8 cellular contexts compared by ENCODE assay signal in the genomic region with DNA sequence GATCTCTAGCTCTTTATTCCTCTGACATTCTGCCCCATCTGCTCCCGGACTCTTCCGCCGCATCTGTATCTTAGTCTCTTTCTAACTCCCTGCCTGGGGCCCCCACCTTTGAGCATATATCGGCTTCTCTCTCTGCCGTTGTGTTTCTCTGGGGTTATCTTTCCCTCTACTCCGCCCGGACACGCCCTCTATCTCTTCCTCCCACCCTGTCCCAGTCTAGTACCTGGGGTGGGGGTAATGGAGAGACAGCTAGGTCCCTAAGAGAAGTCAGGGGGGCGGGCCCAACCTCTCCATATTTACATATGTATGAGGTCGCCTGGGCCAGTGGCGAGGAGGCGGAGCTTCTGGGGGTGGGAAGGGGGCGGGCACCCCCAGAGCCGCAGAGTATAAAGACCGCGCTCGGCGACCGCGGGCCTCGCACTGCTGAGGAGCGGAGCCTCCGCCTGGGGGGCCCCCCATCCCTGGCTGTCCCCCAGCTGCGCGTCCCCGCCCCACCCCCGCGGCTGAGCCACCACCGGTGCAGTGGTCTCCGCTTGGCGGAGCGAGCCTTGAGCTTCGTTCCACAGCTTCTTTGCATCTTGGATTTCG. TPM values are rescaled to one million over a fixed set of nuclear protein-coding genes. Genes with fewer than 3 reads are reported as not detected.
DNase-seq lines count a peak whose midpoint lies in the region; FAIRE-seq and TF ChIP-seq lines count a peak whose summit lies in the region.
"Had no signal": no experiment of that assay in that cellular context is flagged by ENCODE, and none has a peak within 500 bp of the region (broad histone marks: within the 10 kb centered on the region; RNA-seq: fewer than 3 reads in every experiment).

A gene with protein sequence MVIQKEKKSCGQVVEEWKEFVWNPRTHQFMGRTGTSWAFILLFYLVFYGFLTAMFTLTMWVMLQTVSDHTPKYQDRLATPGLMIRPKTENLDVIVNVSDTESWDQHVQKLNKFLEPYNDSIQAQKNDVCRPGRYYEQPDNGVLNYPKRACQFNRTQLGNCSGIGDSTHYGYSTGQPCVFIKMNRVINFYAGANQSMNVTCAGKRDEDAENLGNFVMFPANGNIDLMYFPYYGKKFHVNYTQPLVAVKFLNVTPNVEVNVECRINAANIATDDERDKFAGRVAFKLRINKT (plus strand): TSS at position 418 of the 588 bp plus-strand sequence. CDS start 593 bp downstream, outside the sequence.

- no peak within 1 kb of the TSS for H2AK5ac ChIP-seq in H1 (ENCODE audit: low read depth, low read length)

- H2BK12ac ChIP-seq in H1 (ENCODE audit: low read depth, low read length): no peak within 1 kb of the TSS

- H3K18ac ChIP-seq in H1 (ENCODE audit: extremely low read depth, low read length): peak within 1 kb of the TSS; percentile 40; the same call in 1 of the 2 replicates

- H3K14ac ChIP-seq in H1 (ENCODE audit: insufficient read length): no peak within 1 kb of the TSS

- H3K4me2 ChIP-seq in H1 (ENCODE audit: insufficient read depth in 1 of 2, low read depth in 2 of 2, low read length in 2 of 2): peak within 1 kb of the TSS; percentile 91 to 99

- H4K91ac ChIP-seq in H1 (replicated peaks; ENCODE audit: insufficient read length, low read length): no peak within 1 kb of the TSS

- no peak within 1 kb of the TSS for H4K8ac ChIP-seq in H1 (ENCODE audit: extremely low read depth, insufficient read depth, low read length)

- H3K4me1 ChIP-seq in H1 (replicated peaks in 1 of 4; ENCODE audit: control insufficient read depth in 3 of 4, insufficient read depth in 4 of 4, low read length in 3 of 4): peaks cover 0 to 12% (median 8%) of the 10 kb centered on the region in 4 experiments; a peak in 5 of 7 replicates

- H3K27ac ChIP-seq in H1 (ENCODE audit: low read depth, low read length): no peak within 1 kb of the TSS

- CTCF ChIA-PET in H1 (lab: Charles Lee; ENCODE audit: partially characterized antibody): interaction anchor here (0.6 to 18.2 kb wide), 10 partner anchors 9 to 471 kb away, joined by 3 to 211 read pairs (median 6); a partner anchor contains a TSS

- no peaks in the 10 kb centered on the region for H3K79me1 ChIP-seq in H1 (ENCODE audit: low read depth, low read length)

- H3K4me3 ChIP-seq in H1 (ENCODE audit: extremely low read depth in 1 of 4, insufficient read depth in 2 of 4, low read depth in 3 of 4, low read length in 4 of 4): peak within 1 kb of the TSS; percentile 43 to 87 (median 63)

- POLR2A ChIA-PET in H1 (lab: Charles Lee; ENCODE audit: partially characterized antibody): interaction anchor here (0.6 to 79.4 kb wide), 15 partner anchors 10 to 523 kb away, joined by 3 to 2272 read pairs (median 5); a partner anchor contains a TSS

- no peaks in the 10 kb centered on the region for H3K9me3 ChIP-seq in H1 (ENCODE audit: insufficient read depth in 2 of 2, low read depth in 1 of 2, low read length in 1 of 2)

- H4K20me1 ChIP-seq in H1 (replicated peaks in 1 of 2; ENCODE audit: control insufficient read depth in 1 of 2, insufficient read depth in 2 of 2, low read length in 2 of 2): peaks cover 0 to 3% of the 10 kb centered on the region in 2 experiments

- no peak within 1 kb of the TSS for H3K56ac ChIP-seq in H1 (replicated peaks; ENCODE audit: insufficient read length, low read depth, low read length)

- TF ChIP-seq POLR2A in H1 (IDR thresholded peaks at IDR 0.05; ENCODE audit: control extremely low read depth in 1 of 2, low read depth in 2 of 2, low read length in 2 of 2): peak in 1 of 2 experiments; percentile 81; a peak in 2 of 3 replicates

- TF ChIP-seq CTCF in GM20000 (IDR thresholded peaks at IDR 0.05; ENCODE audit: extremely low read depth, missing control alignments) (no peak), H1 (IDR thresholded peaks at IDR 0.05; ENCODE audit: control extremely low read depth in 1 of 3, insufficient read depth in 1 of 3, low read depth in 1 of 3, low read length in 3 of 3) (no peak)

- peaks cover 15% of the 10 kb centered on the region for H3K23me2 ChIP-seq in H1 (ENCODE audit: low read depth, low read length)

- no peak within 1 kb of the TSS for H3K4ac ChIP-seq in H1 (replicated peaks; ENCODE audit: insufficient read length, low read depth, low read length)

- peak within 1 kb of the TSS; percentile 92; the same call in 1 of the 2 replicates for H2AFZ ChIP-seq in H1 (ENCODE audit: low read length)

- H2BK20ac ChIP-seq in H1 (ENCODE audit: low read length): no peak within 1 kb of the TSS

- H3K79me2 ChIP-seq in H1 (ENCODE audit: control insufficient read depth in 1 of 2, insufficient read depth in 2 of 2, low read length in 2 of 2): no peaks in the 10 kb centered on the region

- H4K5ac ChIP-seq in H1 (ENCODE audit: insufficient read length, low read depth, low read length): no peak within 1 kb of the TSS

- no peaks in the 10 kb centered on the region; a peak in 2 of 8 replicates for H3K36me3 ChIP-seq in H1 (ENCODE audit: control insufficient read depth in 2 of 4, insufficient read depth in 4 of 4, low read length in 3 of 4)

- H2BK15ac ChIP-seq in H1 (ENCODE audit: low read length): no peak within 1 kb of the TSS

- peak; percentile 89 for DNase-seq in GM20000 (ENCODE audit: low spot score)
- peak; percentile 89 for DNase-seq in NCI-H510A (lab: John Stamatoyannopoulos, UW)
- peak; percentile 78 for DNase-seq in activated CD8-positive, alpha-beta memory T cell treated with anti-CD3 and anti-CD28 coated beads, Interleukin-2, amount 50 U/mL, for 1 hour (ENCODE audit: extremely low read depth)
- DNase-seq in H1 (ENCODE audit: low read depth in 1 of 2, low spot score in 2 of 2): peak; percentile 72 to 90
- DNase-seq in midbrain (lab: John Stamatoyannopoulos, UW): peak; percentile 72
- peak; percentile 26 for DNase-seq in stimulated activated CD8-positive, alpha-beta memory T cell treated with anti-CD3 and anti-CD28 coated beads, Interleukin-15, amount 100 ng/mL, for 24 hours (ENCODE audit: low read depth)
- DNase-seq in DMS153 (lab: John Stamatoyannopoulos, UW): no peak

- TF ChIP-seq EP300 in H1 (IDR thresholded peaks at IDR 0.05; ENCODE audit: borderline replicate concordance in 1 of 2, low read depth in 2 of 2, low read length in 2 of 2): no peak

- peak within 1 kb of the TSS in 1 of 4 experiments; percentile 13; a peak in 4 of 7 replicates for H3K9ac ChIP-seq in H1 (replicated peaks in 1 of 4; ENCODE audit: extremely low read depth in 1 of 4, low read depth in 3 of 4, low read length in 3 of 4)

- FAIRE-seq in H1 (lab: Jason Lieb, UNC): peak; percentile 85

- H3K27me3 ChIP-seq in H1 (replicated peaks in 1 of 4; ENCODE audit: control insufficient read depth in 3 of 4, extremely low read depth in 1 of 4, insufficient read depth in 3 of 4, low read length in 3 of 4): peaks cover 0 to 13% (median 4%) of the 10 kb centered on the region in 4 experiments; a peak in 4 of 7 replicates

- no peak within 1 kb of the TSS for H2BK120ac ChIP-seq in H1 (replicated peaks; ENCODE audit: low read depth, low read length)

- no peak for TF ChIP-seq RAD21 in H1 (IDR thresholded peaks at IDR 0.05 in 1 of 2, conservative IDR thresholded peaks at IDR 0.05 in 1 of 2; ENCODE audit: low read depth in 2 of 2, low read length in 2 of 2)

- 2% methylated on average over 11 of the region's 34 CpGs; no CpG with 5 or more reads in 1 of the 2 experiments for WGBS in H1 (ENCODE audit: extremely low coverage in 1 of 2, insufficient coverage in 1 of 2, insufficient read length in 1 of 2, insufficient replicate concordance in 2 of 2, low coverage in 1 of 2, low lambda C conversion rate in 2 of 2, missing lambda C conversion rate in 1 of 2), 2 experiments

- H3K23ac ChIP-seq in H1 (ENCODE audit: insufficient read length): no peak within 1 kb of the TSS

- H2BK5ac ChIP-seq in H1 (ENCODE audit: low read depth, low read length): no peak within 1 kb of the TSS

TF ChIP-seq in H1, 55 proteins besides CTCF, POLR2A, EP300 and RAD21 (continues in another document):
- TF ChIP-seq CEBPB (IDR thresholded peaks at IDR 0.05; ENCODE audit: low read depth, low read length) (no peak), NRF1 (IDR thresholded peaks at IDR 0.05; ENCODE audit: low read depth, low read length) (no peak), TAF7 (optimal IDR thresholded peaks at IDR 0.05; ENCODE audit: borderline replicate concordance, low read depth, low read length) (no peak), GTF2F1 (IDR thresholded peaks at IDR 0.05; ENCODE audit: borderline replicate concordance, low read depth, low read length) (no peak), FOSL1 (IDR thresholded peaks at IDR 0.05; ENCODE audit: insufficient read depth, low read depth, low read length) (no peak), TCF12 (IDR thresholded peaks at IDR 0.05; ENCODE audit: low read depth, low read length) (no peak), RXRA (IDR thresholded peaks at IDR 0.05; ENCODE audit: insufficient read depth, low read depth, low read length) (no peak), SRF (IDR thresholded peaks at IDR 0.05; ENCODE audit: low read depth, low read length) (no peak), SIRT6 (IDR thresholded peaks at IDR 0.05; ENCODE audit: low read length) (no peak), KDM5A (IDR thresholded peaks at IDR 0.05; ENCODE audit: low read length) (no peak), TAF1 (IDR thresholded peaks at IDR 0.05; ENCODE audit: low read depth, low read length) (peak; percentile 60), BRCA1 (IDR thresholded peaks at IDR 0.05; ENCODE audit: low read depth, low read length) (no peak), ASH2L (IDR thresholded peaks at IDR 0.05; ENCODE audit: low read length) (peak; percentile 2), CBX5 (IDR thresholded peaks at IDR 0.05; ENCODE audit: low read depth, low read length) (no peak), CREB1 (IDR thresholded peaks at IDR 0.05) (no peak), CHD1 (IDR thresholded peaks at IDR 0.05; ENCODE audit: low read depth, low read length) (no peak), CTBP2 (IDR thresholded peaks at IDR 0.05; ENCODE audit: borderline replicate concordance, insufficient read depth, insufficient read length, low read length) (no peak), TBP (IDR thresholded peaks at IDR 0.05; ENCODE audit: low read depth, low read length) (peak; percentile 89), MAFK (IDR thresholded peaks at IDR 0.05; ENCODE audit: low read depth, low read length) (no peak)
- TF ChIP-seq, protein P1, sequence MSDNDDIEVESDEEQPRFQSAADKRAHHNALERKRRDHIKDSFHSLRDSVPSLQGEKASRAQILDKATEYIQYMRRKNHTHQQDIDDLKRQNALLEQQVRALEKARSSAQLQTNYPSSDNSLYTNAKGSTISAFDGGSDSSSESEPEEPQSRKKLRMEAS (IDR thresholded peaks at IDR 0.05): no peak

RNA-seq across cellular contexts. Expression of the gene that starts here (rescaled TPM):
- 19.8 and 21.0 TPM in 2 replicates for total RNA-seq in H1 (2021; fragmentation: NEBNext Ultra II Directional; extraction: Animal tissue kit (Norgen Biotek cat#: 25700))
- polyA plus RNA-seq in H1 (2011; rRNA removed): 9.1 and 12.6 TPM in 2 replicates
- 4.0 TPM for polyA plus RNA-seq in H1 (2011; cell fraction: cytosol; rRNA removed)
- 10.8 TPM for polyA plus RNA-seq in H1 (2011; cell fraction: nucleus; rRNA removed)
- polyA plus RNA-seq in H1 (2012, experiment 1 of 2): 14.7 to 25.4 TPM (median 20.2 TPM) in 4 replicates
- 18.6 TPM for polyA plus RNA-seq in H1 (2012, experiment 2 of 2)
- polyA plus RNA-seq in H1 (2013, experiment 1 of 2): 36.4 TPM
- 38.8 TPM for polyA plus RNA-seq in H1 (2013, experiment 2 of 2)
- 12.0 and 12.6 TPM in 2 replicates for polyA minus RNA-seq in H1 (2011; rRNA and poly(A)+ RNA removed)
- polyA minus RNA-seq in H1 (2011; cell fraction: cytosol; rRNA and poly(A)+ RNA removed): 19.2 TPM
- polyA minus RNA-seq in H1 (2011; cell fraction: nucleus; rRNA and poly(A)+ RNA removed): 9.9 TPM
- total RNA-seq: glomerular endothelial cell had no signal
